Comparison of ENCODE assay signal across 14 cellular contexts in the genomic region with DNA sequence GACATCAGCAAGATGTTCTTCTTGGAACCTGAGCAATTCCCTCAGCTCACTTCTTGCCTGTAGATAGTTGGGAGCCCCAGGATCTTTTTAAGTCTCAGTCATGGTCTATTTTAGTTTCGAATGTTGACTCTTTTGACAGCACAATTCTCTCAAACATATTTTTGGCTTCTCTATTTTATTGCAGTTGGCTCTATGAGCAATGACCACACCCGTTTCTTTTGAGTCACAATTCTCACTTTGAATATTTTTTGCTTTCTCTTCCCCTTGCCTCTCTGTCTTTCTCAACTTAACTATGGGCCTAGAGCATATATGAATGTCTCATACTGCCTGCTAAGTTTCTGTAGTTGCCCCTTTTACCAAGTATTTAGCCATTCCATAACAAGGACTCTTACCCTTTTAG.
DNase-seq lines count a peak whose midpoint lies in the region; ATAC-seq lines count a peak whose summit lies in the region.
"Had no signal": no experiment of that assay in that cellular context is flagged by ENCODE, and none has a peak within 500 bp of the region (broad histone marks: within the 10 kb centered on the region; RNA-seq: fewer than 3 reads in every experiment).

No MANE protein-coding gene starts in this region.

- H3K27ac Mint-ChIP-seq in activated naive CD8-positive, alpha-beta T cell treated with anti-CD3 and anti-CD28 coated beads for 36 hours: no peak overlapping the region
- H3K27ac Mint-ChIP-seq: dendritic cell treated with granulocyte-macrophage colony-stimulating factor and Interleukin-4, amounts not matched to agents 40 ng/mL and 50 ng/mL, for 4 days had no signal

- ATAC-seq in GM18868 (IDR thresholded peaks at IDR 0.05; ENCODE audit: unreplicated experiment) (peak; percentile 98), HG02759 (IDR thresholded peaks at IDR 0.05; ENCODE audit: unreplicated experiment) (peak; percentile 81), HG03575 (IDR thresholded peaks at IDR 0.05; ENCODE audit: extremely low read depth, insufficient number of reproducible peaks, low FRiP score, unreplicated experiment) (peak; percentile 60)

- no peaks in the 10 kb centered on the region for H3K4me1 Mint-ChIP-seq in activated naive CD8-positive, alpha-beta T cell treated with anti-CD3 and anti-CD28 coated beads for 36 hours

- H3K27me3 Mint-ChIP-seq in activated naive CD8-positive, alpha-beta T cell treated with anti-CD3 and anti-CD28 coated beads for 36 hours: no peaks in the 10 kb centered on the region
- H3K27me3 Mint-ChIP-seq: dendritic cell treated with granulocyte-macrophage colony-stimulating factor and Interleukin-4, amounts not matched to agents 40 ng/mL and 50 ng/mL, for 4 days had no signal

- DNase-seq in Ammon's horn (ENCODE audit: low spot score) (no peak), ecto neural progenitor cell (ENCODE audit: low spot score) (no peak), posterior vena cava (ENCODE audit: low spot score) (no peak)
- DNase-seq in activated naive CD8-positive, alpha-beta T cell treated with anti-CD3 and anti-CD28 coated beads for 36 hours: no peak
- DNase-seq: activated CD4-positive, alpha-beta T cell treated with anti-CD3 and anti-CD28 coated beads for 1 hour; activated T-cell treated with anti-CD3 and anti-CD28 coated beads, Interleukin-2, amount 50 U/mL, for 48 hours; anterior cingulate cortex; NCI-H1105; NCI-H2227 treated with DMSO at 0.1 percent for 48 hours; testis had no signal

- peaks cover 4% of the 10 kb centered on the region for H3K9me3 Mint-ChIP-seq in activated naive CD8-positive, alpha-beta T cell treated with anti-CD3 and anti-CD28 coated beads for 36 hours

- H3K36me3 Mint-ChIP-seq in activated naive CD8-positive, alpha-beta T cell treated with anti-CD3 and anti-CD28 coated beads for 36 hours: no peaks in the 10 kb centered on the region

- intact Hi-C loops in posterior vena cava (cut with DNase I): no loop called here

- no peak overlapping the region for H3K4me3 Mint-ChIP-seq in activated naive CD8-positive, alpha-beta T cell treated with anti-CD3 and anti-CD28 coated beads for 36 hours
- H3K4me3 Mint-ChIP-seq: dendritic cell treated with granulocyte-macrophage colony-stimulating factor and Interleukin-4, amounts not matched to agents 40 ng/mL and 50 ng/mL, for 4 days had no signal
